1 cellular context compared by ENCODE assay signal in genomic region chr20:46689082-46689753, GRCh38.
TF ChIP-seq lines count a peak whose summit lies in the region.

TP53RK (minus strand) TSS chr20:46689444; CDS start chr20:46689414, 30 bp downstream.

TF ChIP-seq in HepG2, 621 proteins besides CTCF, POLR2A, EP300 and RAD21 (continued from another document and continues in another):
- no peak for TF ChIP-seq PRMT3 (CRISPR knock-in tag; IDR thresholded peaks at IDR 0.05; ENCODE audit: borderline replicate concordance, low read depth)
- TF ChIP-seq TEF (CRISPR knock-in tag; IDR thresholded peaks at IDR 0.05) = peak; percentile 76; the same call in 1 of the 2 replicates
- TF ChIP-seq PAWR (CRISPR knock-in tag; IDR thresholded peaks at IDR 0.05; ENCODE audit: borderline replicate concordance) = no peak; the same call in 1 of the 2 replicates
- peak; percentile 88 to 98; a peak in 3 of 4 replicates for TF ChIP-seq HMGXB4 (CRISPR knock-in tag; IDR thresholded peaks at IDR 0.05; ENCODE audit: borderline replicate concordance in 1 of 2, low read depth in 1 of 2)
- TF ChIP-seq HMG20A (CRISPR knock-in tag; IDR thresholded peaks at IDR 0.05; ENCODE audit: borderline replicate concordance) = no peak
- no peak for TF ChIP-seq RELA (CRISPR knock-in tag; IDR thresholded peaks at IDR 0.05)
- no peak for TF ChIP-seq ZNF597 (CRISPR knock-in tag; IDR thresholded peaks at IDR 0.05)
- peak; percentile 84; the same call in 1 of the 2 replicates for TF ChIP-seq ZNF484 (CRISPR knock-in tag; IDR thresholded peaks at IDR 0.05; ENCODE audit: borderline replicate concordance, low read depth)
- peak; percentile 18; the same call in 1 of the 2 replicates for TF ChIP-seq HNF4A (CRISPR knock-in tag; IDR thresholded peaks at IDR 0.05)
- peak; percentile 55; the same call in 1 of the 2 replicates for TF ChIP-seq SOX5 (CRISPR knock-in tag; IDR thresholded peaks at IDR 0.05; ENCODE audit: borderline replicate concordance)
- TF ChIP-seq SNAPC4 (CRISPR knock-in tag; IDR thresholded peaks at IDR 0.05) = peak; percentile 69; the same call in 1 of the 2 replicates
- no peak for TF ChIP-seq SMARCC2 (IDR thresholded peaks at IDR 0.05)
- peak; percentile 76; the same call in 1 of the 2 replicates for TF ChIP-seq SNAPC5 (CRISPR knock-in tag; IDR thresholded peaks at IDR 0.05; ENCODE audit: borderline replicate concordance)
- no peak; the same call in 1 of the 2 replicates for TF ChIP-seq NFE2 (CRISPR knock-in tag; IDR thresholded peaks at IDR 0.05)
- no peak for TF ChIP-seq ZNF709 (CRISPR knock-in tag; IDR thresholded peaks at IDR 0.05)
- TF ChIP-seq ZNF83 (CRISPR knock-in tag; IDR thresholded peaks at IDR 0.05; ENCODE audit: borderline replicate concordance) = peak; percentile 90
- TF ChIP-seq REXO4 (CRISPR knock-in tag; IDR thresholded peaks at IDR 0.05; ENCODE audit: borderline replicate concordance) = peak; percentile 83; the same call in 1 of the 2 replicates
- peak; percentile 68; the same call in 1 of the 2 replicates for TF ChIP-seq NCOA1 (CRISPR knock-in tag; IDR thresholded peaks at IDR 0.05)
- no peak for TF ChIP-seq SNRNP70 (IDR thresholded peaks at IDR 0.05; ENCODE audit: low read depth, low read length)
- TF ChIP-seq SRF (IDR thresholded peaks at IDR 0.05; ENCODE audit: low read depth, low read length) = 0 out of 2 replicates have a peak, but pooled peaks have one; percentile 32
- TF ChIP-seq KDM4B (CRISPR knock-in tag; IDR thresholded peaks at IDR 0.05) = no peak
- TF ChIP-seq SMAD1 (CRISPR knock-in tag; IDR thresholded peaks at IDR 0.05; ENCODE audit: borderline replicate concordance, low read depth) = peak; percentile 48; the same call in 1 of the 2 replicates
- TF ChIP-seq RBAK (CRISPR knock-in tag; IDR thresholded peaks at IDR 0.05) = no peak
- peak; percentile 60; the same call in 1 of the 2 replicates for TF ChIP-seq THRA (CRISPR knock-in tag; IDR thresholded peaks at IDR 0.05; ENCODE audit: borderline replicate concordance)
- no peak for TF ChIP-seq ZBTB40 (IDR thresholded peaks at IDR 0.05)
- peak; percentile 71; the same call in 1 of the 2 replicates for TF ChIP-seq ZBTB40 (CRISPR knock-in tag; IDR thresholded peaks at IDR 0.05)
- TF ChIP-seq RFXAP (CRISPR knock-in tag; IDR thresholded peaks at IDR 0.05; ENCODE audit: borderline replicate concordance) = peak; percentile 90; the same call in 1 of the 2 replicates
- TF ChIP-seq FOXM1 (CRISPR knock-in tag; IDR thresholded peaks at IDR 0.05) = 0 out of 2 replicates have a peak, but pooled peaks have one; percentile 27
- no peak; the same call in 1 of the 2 replicates for TF ChIP-seq ZNF790 (CRISPR knock-in tag; IDR thresholded peaks at IDR 0.05; ENCODE audit: borderline replicate concordance)
- no peak; the same call in 1 of the 2 replicates for TF ChIP-seq ZNF777 (CRISPR knock-in tag; IDR thresholded peaks at IDR 0.05)
- peak; percentile 97 for TF ChIP-seq ZNF33B (CRISPR knock-in tag; IDR thresholded peaks at IDR 0.05)
- TF ChIP-seq PHF5A (CRISPR knock-in tag; IDR thresholded peaks at IDR 0.05; ENCODE audit: low read depth, unreplicated experiment) = no peak
- TF ChIP-seq ZNF879 (CRISPR knock-in tag; IDR thresholded peaks at IDR 0.05) = no peak
- no peak for TF ChIP-seq SUZ12 (IDR thresholded peaks at IDR 0.05; ENCODE audit: low read depth, low read length)
- TF ChIP-seq KLF12 (CRISPR knock-in tag; IDR thresholded peaks at IDR 0.05; ENCODE audit: borderline replicate concordance) = peak; percentile 92
- no peak for TF ChIP-seq ATRX (CRISPR knock-in tag; IDR thresholded peaks at IDR 0.05; ENCODE audit: borderline replicate concordance)
- no peak; the same call in 1 of the 2 replicates for TF ChIP-seq ZNF576 (CRISPR knock-in tag; IDR thresholded peaks at IDR 0.05)
- TF ChIP-seq ZNF615 (CRISPR knock-in tag; IDR thresholded peaks at IDR 0.05; ENCODE audit: borderline replicate concordance) = peak; percentile 80
- TF ChIP-seq ZNF704 (CRISPR knock-in tag; IDR thresholded peaks at IDR 0.05; ENCODE audit: borderline replicate concordance) = peak; percentile 87; the same call in 1 of the 2 replicates
- no peak for TF ChIP-seq NFE2L2 (IDR thresholded peaks at IDR 0.05; ENCODE audit: low read length)
